1 cellular context compared by ENCODE assay signal in the genomic region with DNA sequence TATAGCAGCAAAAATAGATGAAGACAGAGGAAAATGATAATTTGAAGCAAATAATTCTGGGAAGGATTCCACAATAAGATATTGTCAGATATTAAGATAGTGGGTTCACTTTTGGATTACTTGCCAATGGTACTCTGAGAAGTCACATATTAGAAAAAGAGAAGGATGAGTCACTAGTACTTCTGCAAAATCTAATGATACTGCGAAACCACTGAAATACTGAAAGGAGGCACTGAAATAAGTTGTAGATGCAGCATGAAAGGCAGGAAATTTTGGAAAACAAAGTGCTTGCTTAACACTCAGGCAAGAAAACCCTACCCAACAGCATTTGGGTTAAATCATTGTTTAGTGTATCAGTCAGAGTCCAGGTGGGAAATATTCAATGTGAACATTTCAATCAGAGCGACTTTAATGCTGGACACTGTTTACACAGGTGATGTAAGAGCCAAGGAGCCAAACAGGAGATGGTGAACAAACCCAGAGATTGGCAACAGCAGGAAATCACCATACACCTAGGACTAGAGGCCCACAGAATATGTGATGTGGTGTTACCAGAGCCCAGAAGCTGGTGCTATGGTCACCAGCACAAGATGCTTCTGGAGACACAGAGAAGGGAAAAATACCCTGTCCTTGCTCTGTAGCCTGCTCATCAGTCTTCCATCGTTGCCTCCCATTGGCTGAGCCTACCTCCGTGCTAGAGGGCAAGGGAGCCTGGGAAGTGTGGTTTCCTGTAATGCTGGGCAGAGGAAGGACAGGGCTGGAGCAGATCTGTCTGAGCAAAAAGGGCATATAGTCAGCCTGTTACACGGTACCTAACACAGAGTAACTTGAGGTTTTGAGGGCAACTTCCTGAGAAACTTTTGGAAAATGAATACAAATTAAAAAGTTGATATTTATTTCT.
TF ChIP-seq lines count a peak whose summit lies in the region.

No MANE protein-coding gene starts in this region.

TF ChIP-seq in IMR-90, 13 proteins besides CTCF, POLR2A, EP300 and RAD21 (continued from another document):
- TF ChIP-seq RCOR1 (IDR thresholded peaks at IDR 0.05; ENCODE audit: insufficient replicate concordance, low read length), result no peak
- TF ChIP-seq BHLHE40 (IDR thresholded peaks at IDR 0.05; ENCODE audit: low read depth, low read length), result no peak
- no peak for TF ChIP-seq MAFK (IDR thresholded peaks at IDR 0.05; ENCODE audit: low read depth, low read length)
- TF ChIP-seq FOS (IDR thresholded peaks at IDR 0.05; ENCODE audit: low read depth, low read length), result no peak
- no peak for TF ChIP-seq CEBPB (IDR thresholded peaks at IDR 0.05; ENCODE audit: low read depth, low read length)
